17 cellular contexts compared by ENCODE assay signal in genomic region chr16:24508614-24509013, GRCh38. TPM values are rescaled to one million over a fixed set of nuclear protein-coding genes. Genes with fewer than 3 reads are reported as not detected.
DNase-seq lines count a peak whose midpoint lies in the region; ATAC-seq and TF ChIP-seq lines count a peak whose summit lies in the region.
"Had no signal": no experiment of that assay in that cellular context is flagged by ENCODE, and none has a peak within 500 bp of the region (broad histone marks: within the 10 kb centered on the region; RNA-seq: fewer than 3 reads in every experiment).

No MANE protein-coding gene starts in this region.

- 0 out of 2 replicates have a peak, but pooled peaks cover 3% of the 10 kb centered on the region for H3K27me3 ChIP-seq in MG63
- H3K27me3 ChIP-seq: ovary had no signal

- no peaks in the 10 kb centered on the region for H3K36me3 ChIP-seq in MG63
- H3K36me3 ChIP-seq: heart left ventricle, lower lobe of right lung, ovary had no signal

- TF ChIP-seq CTCF in AG09319 (IDR thresholded peaks at IDR 0.05; ENCODE audit: low read depth, low read length): no peak
- TF ChIP-seq CTCF in cardiac fibroblast (IDR thresholded peaks at IDR 0.05; ENCODE audit: low read depth, low read length): no peak

- intact Hi-C loops in left colon (cut with DNase I, micrococcal nuclease): no loop called here

- DNase-seq in AG09319 (ENCODE audit: extremely low read depth, low read depth) (peak; percentile 8), MG63 (peak; percentile 68), cardiac fibroblast (ENCODE audit: low read depth in 2 of 2) (peak; percentile 80 to 88), kidney tubule cell (ENCODE audit: low spot score) (peak; percentile 57), KBM-7 (no peak), left colon (no peak), NCI-H128 (lab: John Stamatoyannopoulos, UW; ENCODE audit: unreplicated experiment) (no peak)
- DNase-seq: activated naive CD4-positive, alpha-beta T cell treated with anti-CD3 and anti-CD28 coated beads for 36 hours; heart left ventricle; lower lobe of right lung; ovary; stimulated activated CD4-positive, alpha-beta T cell treated with anti-CD3 and anti-CD28 coated beads, Interleukin-1b, Interleukin-23, amount 100 ng/mL, for 48 hours; stimulated activated naive CD4-positive, alpha-beta T cell; T-helper 9 cell had no signal

- ATAC-seq in left colon (no peak), GM19397 (IDR thresholded peaks at IDR 0.05; ENCODE audit: unreplicated experiment) (no peak)
- ATAC-seq: HCT116, lower lobe of right lung had no signal

- in situ Hi-C loops in KBM-7 (cut with MboI; ENCODE audit: low pct_unique_long_range_greater_than_20kb, low sequenced_read_pairs): loop anchor here (10.0 to 25.0 kb wide), 2 partner anchors 464 to 771 kb away; no protein-coding TSS in a partner anchor

- H3K9me3 ChIP-seq in MG63: no peaks in the 10 kb centered on the region; the same call in 1 of the 2 replicates
- H3K9me3 ChIP-seq: heart left ventricle, lower lobe of right lung, ovary had no signal

- H3K4me3 ChIP-seq in MG63 (no peak overlapping the region), cardiac fibroblast (replicated peaks in 1 of 2; ENCODE audit: low read depth in 2 of 2, low read length in 2 of 2) (no peak overlapping the region)
- H3K4me3 ChIP-seq: coronary artery, heart left ventricle, lower lobe of right lung, ovary had no signal

RNA-seq across cellular contexts. Expression of gene RBBP6, which starts 30.8 kb away (rescaled TPM):
- total RNA-seq in MG63 (2014; rRNA removed; shearing (Covaris generic); ENCODE audit: low replicate concordance): 6.8 and 13.6 TPM in 2 replicates
- 10 to 100 TPM; 33.3 to 40.6 TPM for total RNA-seq in left colon

Comparison
In these comparisons a context has a peak if more than half of its experiments do, and no peak if none do; other contexts are left out.
1. DNase-seq: peak in AG09319 (single experiment), MG63 (single experiment), cardiac fibroblast (2 of 2) and kidney tubule cell (single experiment); none in KBM-7 (single experiment), left colon (0 of 2) and NCI-H128 (single experiment).